In the genomic region with DNA sequence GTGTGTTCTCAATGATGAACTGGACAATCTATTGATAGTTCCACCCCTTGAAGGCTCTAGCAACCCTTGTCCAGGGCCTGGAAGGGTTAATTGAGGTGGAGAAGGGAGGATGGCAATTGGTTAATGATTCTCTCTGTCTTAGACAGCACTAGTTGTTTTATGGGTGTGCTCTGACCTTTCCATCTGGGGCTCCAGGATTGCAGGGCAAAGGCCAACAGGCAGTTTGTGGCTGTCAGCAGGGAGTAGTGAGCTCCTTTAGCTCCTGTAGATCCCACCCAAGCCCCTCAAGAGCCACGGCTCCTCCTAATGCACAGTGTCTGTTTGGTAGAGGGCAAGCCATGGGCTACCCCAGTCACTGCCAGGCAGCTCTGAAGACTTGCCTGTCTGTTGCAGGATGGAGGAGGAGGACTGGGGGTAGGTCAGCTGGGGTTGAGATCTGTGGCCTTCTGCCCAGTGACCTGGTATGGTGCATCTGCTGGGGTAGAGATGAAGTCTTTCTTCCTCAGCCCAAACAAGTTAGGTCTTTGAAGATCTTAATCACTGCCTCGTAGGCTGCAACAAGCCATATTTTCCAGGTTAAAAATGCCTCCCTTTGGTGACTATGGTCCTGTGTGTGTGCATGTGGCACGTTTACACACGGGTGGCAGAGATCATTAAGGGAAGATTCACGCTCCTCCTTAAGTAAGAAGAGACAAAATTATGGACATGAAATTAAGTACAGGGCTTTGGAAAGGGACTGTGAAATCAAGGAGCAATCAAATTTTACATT, we compare ENCODE assay signal across 17 cellular contexts. TPM values are rescaled to one million over a fixed set of nuclear protein-coding genes. Genes with fewer than 3 reads are reported as not detected.
"Had no signal": no experiment of that assay in that cellular context is flagged by ENCODE, and none has a peak within 500 bp of the region (broad histone marks: within the 10 kb centered on the region; RNA-seq: fewer than 3 reads in every experiment).

No MANE protein-coding gene starts in this region.

- H3K27me3 ChIP-seq: heart left ventricle, right atrium auricular region, tibial artery had no signal

- ATAC-seq: activated T-helper 17 cell treated with anti-CD3 and anti-CD28 coated beads, Interleukin-2, amount 50 U/mL, for 72 hours; heart left ventricle; SK-N-SH treated with all-trans-retinoic acid at 6 μM for 48 hours; stimulated activated effector memory CD8-positive, alpha-beta T cell treated with anti-CD3 and anti-CD28 coated beads, Interleukin-12 subunit alpha, Interleukin-12 subunit beta, amount 100 ng/mL, for 72 hours had no signal

- H3K9me3 ChIP-seq: right atrium auricular region, tibial artery had no signal

- H3K36me3 ChIP-seq: heart left ventricle, right atrium auricular region, tibial artery had no signal

- DNase-seq: activated B cell treated with CpG ODN at 0.5 μM for 24 hours; activated CD4-positive, alpha-beta T cell treated with anti-CD3 and anti-CD28 coated beads, Interleukin-2, amount 10 ng/mL, durations not matched to agents 24 days and 14 days; activated CD8-positive, alpha-beta memory T cell treated with anti-CD3 and anti-CD28 coated beads for 24 hours; activated naive CD4-positive, alpha-beta T cell treated with anti-CD3 and anti-CD28 coated beads for 36 hours; effector CD4-positive, alpha-beta T cell; heart left ventricle; T-helper 2 cell; tibial artery had no signal

- FAIRE-seq: colon, frontal cortex, TTC549 had no signal

- H3K4me3 ChIP-seq: heart left ventricle, right atrium auricular region, tibial artery had no signal

- H3K27ac ChIP-seq: heart left ventricle, right atrium auricular region, tibial artery had no signal

RNA-seq across cellular contexts. Expression of a gene that starts 7.7 kb away (rescaled TPM):
- total RNA-seq: activated B cell treated with CpG ODN at 0.5 μM for 24 hours, kidney epithelial cell had no signal

RNA-seq across cellular contexts. Expression of a gene that starts 26.0 kb away (rescaled TPM):
- total RNA-seq: activated B cell treated with CpG ODN at 0.5 μM for 24 hours; activated CD4-positive, alpha-beta T cell treated with anti-CD3 and anti-CD28 coated beads, Interleukin-2, amount 10 ng/mL, durations not matched to agents 24 days and 14 days; activated naive CD4-positive, alpha-beta T cell treated with anti-CD3 and anti-CD28 coated beads for 36 hours; activated T-helper 17 cell treated with anti-CD3 and anti-CD28 coated beads, Interleukin-2, amount 50 U/mL, for 72 hours; fibroblast of lung; frontal cortex; kidney epithelial cell had no signal
- polyA plus RNA-seq: fibroblast of lung had no signal
